ENCODE assay signal across 12 cellular contexts in the genomic region with DNA sequence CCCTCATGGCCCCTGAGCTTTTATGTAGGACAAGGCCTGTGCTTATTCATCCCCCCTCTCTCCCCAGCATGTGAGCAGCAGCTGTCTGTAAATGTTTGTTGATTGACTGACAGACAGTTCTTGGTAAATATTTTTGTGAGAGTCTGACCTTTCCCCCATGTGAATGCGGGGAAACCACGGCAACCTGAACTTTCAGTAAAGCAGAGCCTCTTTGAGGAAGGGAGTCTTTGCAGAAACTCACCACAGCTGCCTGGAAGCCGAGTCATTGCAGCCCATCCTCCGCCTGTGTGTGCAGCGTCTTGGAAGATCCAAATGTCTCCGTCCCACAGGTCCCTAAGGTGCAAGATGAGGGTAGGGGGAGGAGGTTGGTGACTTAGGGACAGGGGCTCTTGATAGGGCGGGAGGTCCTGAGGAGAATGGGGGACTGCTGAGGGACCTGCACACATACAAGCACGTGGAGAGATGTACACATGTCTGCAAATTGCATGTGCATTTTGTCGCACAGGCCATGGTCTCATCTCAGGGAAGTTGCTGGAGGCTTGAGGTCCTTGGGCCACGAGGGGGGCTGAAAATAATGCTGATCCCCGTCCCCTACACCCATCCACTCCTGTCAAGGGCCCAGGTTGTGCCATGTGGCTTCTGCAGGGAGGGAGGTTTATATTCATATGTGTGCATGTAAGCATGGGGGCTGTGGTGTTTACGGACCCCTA. TPM values are rescaled to one million over a fixed set of nuclear protein-coding genes. Genes with fewer than 3 reads are reported as not detected.
DNase-seq lines count a peak whose midpoint lies in the region; ATAC-seq and TF ChIP-seq lines count a peak whose summit lies in the region.
"Had no signal": no experiment of that assay in that cellular context is flagged by ENCODE, and none has a peak within 500 bp of the region (broad histone marks: within the 10 kb centered on the region; RNA-seq: fewer than 3 reads in every experiment).

No MANE protein-coding gene starts in this region.

- H3K36me3 ChIP-seq in GM06990 (ENCODE audit: control insufficient read depth, insufficient read depth, low read length), result no peaks in the 10 kb centered on the region
- H3K36me3 ChIP-seq in kidney epithelial cell (ENCODE audit: control insufficient read depth, insufficient read depth, low read length), result no peaks in the 10 kb centered on the region
- no peaks in the 10 kb centered on the region for H3K36me3 ChIP-seq in aorta (ENCODE audit: control insufficient read depth in 1 of 2, insufficient read depth in 2 of 2, low read length in 1 of 2)
- H3K36me3 ChIP-seq in esophagus muscularis mucosa, result no peaks in the 10 kb centered on the region
- H3K36me3 ChIP-seq: sigmoid colon had no signal

- peaks cover 43% of the 10 kb centered on the region for H3K4me1 Mint-ChIP-seq in activated CD8-positive, alpha-beta T cell treated with anti-CD3 and anti-CD28 coated beads, Interleukin-2, amount 10 ng/mL, durations not matched to agents 7 days and 5 days (ENCODE audit: low read depth)

- intact Hi-C loops in aorta (cut with DNase I), result no loop called here
- intact Hi-C loops in esophagus muscularis mucosa (cut with DNase I), result no loop called here

- ATAC-seq in activated CD8-positive, alpha-beta T cell treated with anti-CD3 and anti-CD28 coated beads, Interleukin-2, amount 10 ng/mL, durations not matched to agents 7 days and 5 days, result no peak
- no peak for ATAC-seq in aorta (ENCODE audit: low FRiP score)
- no peak for ATAC-seq in GM19455 (IDR thresholded peaks at IDR 0.05; ENCODE audit: unreplicated experiment)
- ATAC-seq: body of pancreas had no signal

- peaks cover under 1% of the 10 kb centered on the region for H3K36me3 Mint-ChIP-seq in activated CD8-positive, alpha-beta T cell treated with anti-CD3 and anti-CD28 coated beads, Interleukin-2, amount 10 ng/mL, durations not matched to agents 7 days and 5 days (ENCODE audit: low read depth)

- H3K27me3 ChIP-seq in GM06990 (replicated peaks; ENCODE audit: control insufficient read depth, insufficient read depth, low read length), result no peaks in the 10 kb centered on the region
- no peaks in the 10 kb centered on the region for H3K27me3 ChIP-seq in kidney epithelial cell (ENCODE audit: control insufficient read depth, insufficient read depth, low read length)
- no peaks in the 10 kb centered on the region for H3K27me3 ChIP-seq in aorta (ENCODE audit: control insufficient read depth in 1 of 2, insufficient read depth in 2 of 2, low read length in 1 of 2)
- H3K27me3 ChIP-seq in esophagus muscularis mucosa, result no peaks in the 10 kb centered on the region
- H3K27me3 ChIP-seq: body of pancreas, sigmoid colon had no signal

- 53 to 62% methylated on average over 12 of the region's 12 CpGs for WGBS in aorta, 2 donors
- 52% methylated on average over 11 of the region's 12 CpGs for WGBS in esophagus muscularis mucosa

- DNase-seq in CD1c-positive myeloid dendritic cell (ENCODE audit: extremely low spot score), result peak; percentile 45
- DNase-seq in GM06990 (ENCODE audit: extremely low read depth, insufficient read length), result peak; percentile 51
- no peak for DNase-seq in activated CD8-positive, alpha-beta T cell treated with anti-CD3 and anti-CD28 coated beads, Interleukin-2, amount 10 ng/mL, durations not matched to agents 7 days and 5 days
- peak; percentile 38 for DNase-seq in kidney epithelial cell (ENCODE audit: low read depth)
- DNase-seq in aorta, result no peak
- DNase-seq in esophagus muscularis mucosa (ENCODE audit: extremely low spot score), result no peak
- DNase-seq in occipital lobe (lab: John Stamatoyannopoulos, UW), result no peak
- DNase-seq: body of pancreas, NCI-H1105, NCI-H526 treated with DMSO at 0.1 percent for 48 hours, sigmoid colon had no signal

- POLR2A ChIA-PET in activated CD8-positive, alpha-beta T cell treated with anti-CD3 and anti-CD28 coated beads, Interleukin-2, amount 10 ng/mL, durations not matched to agents 7 days and 5 days (lab: Charles Lee), result interaction anchor here (0.8 to 8.4 kb wide), 7 partner anchors 9 to 206 kb away, joined by 3 to 100 read pairs (median 4); a partner anchor contains a TSS

- H3K4me1 ChIP-seq in aorta (ENCODE audit: control insufficient read depth in 1 of 2, insufficient read depth in 2 of 2, low read length in 2 of 2), result no peaks in the 10 kb centered on the region
- peaks cover 0 to 12% (median 3%) of the 10 kb centered on the region in 4 donors for H3K4me1 ChIP-seq in esophagus muscularis mucosa
- H3K4me1 ChIP-seq: body of pancreas had no signal

- TF ChIP-seq POLR2A in esophagus muscularis mucosa (IDR thresholded peaks at IDR 0.05; ENCODE audit: low read depth), result no peak

- H3K9me3 ChIP-seq in aorta (ENCODE audit: control insufficient read depth, low read length), result peaks cover 4% of the 10 kb centered on the region
- peaks cover 0 to 13% (median 6%) of the 10 kb centered on the region in 4 donors for H3K9me3 ChIP-seq in esophagus muscularis mucosa
- H3K9me3 ChIP-seq: body of pancreas, sigmoid colon had no signal

- TF ChIP-seq CTCF in GM06990 (IDR thresholded peaks at IDR 0.05; ENCODE audit: insufficient read depth, low read length, poor library complexity, severe bottlenecking), result no peak
- no peak for TF ChIP-seq CTCF in kidney epithelial cell (IDR thresholded peaks at IDR 0.05; ENCODE audit: insufficient read depth, low read length, poor library complexity, severe bottlenecking)
- no peak for TF ChIP-seq CTCF in esophagus muscularis mucosa (IDR thresholded peaks at IDR 0.05)

- H3K27ac Mint-ChIP-seq in activated CD8-positive, alpha-beta T cell treated with anti-CD3 and anti-CD28 coated beads, Interleukin-2, amount 10 ng/mL, durations not matched to agents 7 days and 5 days, result peak overlapping the region; percentile 75

- no peak overlapping the region for H3K27ac ChIP-seq in aorta (ENCODE audit: low read depth in 1 of 2, low read length in 2 of 2)
- H3K27ac ChIP-seq in esophagus muscularis mucosa (replicated peaks in 1 of 4), result no peak overlapping the region
- H3K27ac ChIP-seq: body of pancreas, sigmoid colon had no signal

- H3K27me3 Mint-ChIP-seq in activated CD8-positive, alpha-beta T cell treated with anti-CD3 and anti-CD28 coated beads, Interleukin-2, amount 10 ng/mL, durations not matched to agents 7 days and 5 days (ENCODE audit: low read depth), result no peaks in the 10 kb centered on the region

- H3K4me3 ChIP-seq in GM06990 (replicated peaks; ENCODE audit: low read depth, low read length) (no peak overlapping the region), kidney epithelial cell (ENCODE audit: low read depth, low read length) (no peak overlapping the region), aorta (ENCODE audit: low read length in 2 of 2) (no peak overlapping the region), esophagus muscularis mucosa (no peak overlapping the region)
- H3K4me3 ChIP-seq: body of pancreas, sigmoid colon had no signal

- no peak overlapping the region for H3K4me3 Mint-ChIP-seq in activated CD8-positive, alpha-beta T cell treated with anti-CD3 and anti-CD28 coated beads, Interleukin-2, amount 10 ng/mL, durations not matched to agents 7 days and 5 days

- peaks cover 5% of the 10 kb centered on the region for H3K9me3 Mint-ChIP-seq in activated CD8-positive, alpha-beta T cell treated with anti-CD3 and anti-CD28 coated beads, Interleukin-2, amount 10 ng/mL, durations not matched to agents 7 days and 5 days (ENCODE audit: insufficient read depth)

- CTCF ChIA-PET in activated CD8-positive, alpha-beta T cell treated with anti-CD3 and anti-CD28 coated beads, Interleukin-2, amount 10 ng/mL, durations not matched to agents 7 days and 5 days (lab: Charles Lee), result interaction anchor here (0.9 to 2.9 kb wide), 6 partner anchors 8 to 74 kb away, joined by 3 to 25 read pairs (median 6); a partner anchor contains a TSS

- TF ChIP-seq EP300 in esophagus muscularis mucosa (IDR thresholded peaks at IDR 0.05), result no peak

RNA-seq across cellular contexts. Expression of a gene that starts 22.9 kb away (rescaled TPM):
- total RNA-seq in activated CD8-positive, alpha-beta T cell treated with anti-CD3 and anti-CD28 coated beads, Interleukin-2, amount 10 ng/mL, durations not matched to agents 7 days and 5 days, result 10 to 100 TPM; 23.5 to 24.2 TPM
- total RNA-seq in kidney epithelial cell (1.1 and 1.6 TPM in 2 replicates), aorta (1 to 10 TPM in 1 of 2 donors, under 1 TPM in 1; 0.65 to 3.8 TPM), esophagus muscularis mucosa (under 1 TPM in 3 of 4 donors, not detected in 1; under 0.01 to 0.50 (median 0.17) TPM), occipital lobe (not detected)
- polyA plus RNA-seq in aorta, result under 1 TPM in 1 of 2 donors, not detected in 1; 0.08 TPM

Comparison
In these comparisons a context has a peak if more than half of its experiments do, and no peak if none do; other contexts are left out.
1. DNase-seq: peak in CD1c-positive myeloid dendritic cell (single experiment), GM06990 (single experiment) and kidney epithelial cell (single experiment); none in activated CD8-positive, alpha-beta T cell treated with anti-CD3 and anti-CD28 coated beads, Interleukin-2, amount 10 ng/mL, durations not matched to agents 7 days and 5 days (single experiment), aorta (0 of 2), esophagus muscularis mucosa (single experiment) and occipital lobe (single experiment).